ENCODE assay signal across 8 cellular contexts in genomic region chr5:54310433-54311177, GRCh38. TPM values are rescaled to one million over a fixed set of nuclear protein-coding genes. Genes with fewer than 3 reads are reported as not detected.
DNase-seq lines count a peak whose midpoint lies in the region; ATAC-seq and TF ChIP-seq lines count a peak whose summit lies in the region.

Gene ARL15, minus strand, starts transcription at chr5:54310573.

- TF ChIP-seq POLR2A in IMR-90 (IDR thresholded peaks at IDR 0.05; ENCODE audit: low read depth, low read length) = peak; percentile 99

- H3K36me3 ChIP-seq in IMR-90 (ENCODE audit: control insufficient read depth, insufficient read depth, low read length) (no peaks in the 10 kb centered on the region), mucosa of descending colon (ENCODE audit: low read depth) (no peaks in the 10 kb centered on the region)

- H3K18ac ChIP-seq in IMR-90 (ENCODE audit: low read depth, low read length) = peak within 1 kb of the TSS; percentile 22; the same call in 1 of the 2 replicates

- ATAC-seq in GM21528 (IDR thresholded peaks at IDR 0.05; ENCODE audit: low FRiP score, unreplicated experiment) (peak; percentile 96), IMR-90 (ENCODE audit: low read depth) (peak; percentile 95), mucosa of descending colon (peak; percentile 95)

- intact Hi-C loops in IMR-90 (cut with micrococcal nuclease) = loop anchor here (2.0 kb wide), 1 partner anchor 178 kb away; no protein-coding TSS in a partner anchor
- intact Hi-C loops in mucosa of descending colon (cut with DNase I, micrococcal nuclease) = no loop called here

- peak within 1 kb of the TSS; percentile 9; the same call in 1 of the 2 replicates for H4K5ac ChIP-seq in IMR-90 (ENCODE audit: low read depth, low read length)

- POLR2A ChIA-PET in IMR-90 (lab: Charles Lee; ENCODE audit: unreplicated experiment) = interaction anchor here (0.6 kb wide), 3 partner anchors 52 to 924 kb away, joined by 3 to 4 read pairs (median 3); no protein-coding TSS in a partner anchor

- peak within 1 kb of the TSS; percentile 56 for H2BK5ac ChIP-seq in IMR-90 (ENCODE audit: low read depth, low read length, poor library complexity, severe bottlenecking)

- H4K91ac ChIP-seq in IMR-90 (ENCODE audit: insufficient read depth, low read depth, low read length) = 0 out of 2 replicates have a peak within 1 kb of the TSS, but pooled peaks have one; percentile 36

- H2BK15ac ChIP-seq in IMR-90 (ENCODE audit: low read depth, low read length) = no peak within 1 kb of the TSS; the same call in 2 of the 3 replicates

- CTCF ChIA-PET in IMR-90 (lab: Yijun Ruan, JAX) = interaction anchor here (0.6 to 2.4 kb wide), 9 partner anchors 17 to 1545 kb away, joined by 3 to 13 read pairs (median 3); no protein-coding TSS in a partner anchor

- peak within 1 kb of the TSS; percentile 95 for H3K4me2 ChIP-seq in IMR-90 (ENCODE audit: low read depth, low read length)

- peak within 1 kb of the TSS; percentile 84 for H2AK9ac ChIP-seq in IMR-90 (replicated peaks; ENCODE audit: low read depth, low read length, poor library complexity)

- peak within 1 kb of the TSS; percentile 97 for H3K23ac ChIP-seq in IMR-90 (ENCODE audit: low read depth, low read length)

- peak within 1 kb of the TSS; percentile 85 for H3K56ac ChIP-seq in IMR-90 (ENCODE audit: extremely low read depth, insufficient read depth, low read length)

- no peak for TF ChIP-seq CTCF in IMR-90 (conservative IDR thresholded peaks at IDR 0.05; ENCODE audit: low read depth, low read length)
- TF ChIP-seq CTCF in mucosa of descending colon (IDR thresholded peaks at IDR 0.05) = no peak

- H2BK20ac ChIP-seq in IMR-90 (ENCODE audit: low read depth, low read length) = peak within 1 kb of the TSS; percentile 33; the same call in 1 of the 2 replicates

- H3K27ac ChIP-seq in IMR-90 (ENCODE audit: insufficient read depth, low read length) (peak within 1 kb of the TSS; percentile 81), epithelial cell of prostate (peak within 1 kb of the TSS; percentile 75)

- in situ Hi-C loops in IMR-90 (cut with MboI; ENCODE audit: low sequenced_read_pairs) = no loop called here

- H3K9me1 ChIP-seq in IMR-90 (ENCODE audit: insufficient read depth, low read length) = no peaks in the 10 kb centered on the region; the same call in 1 of the 2 replicates

- peak within 1 kb of the TSS in 1 of 2 experiments; percentile 91; a peak in 2 of 4 replicates for H4K8ac ChIP-seq in IMR-90 (ENCODE audit: low read depth in 2 of 2, low read length in 2 of 2)

- 1% methylated on average over 23 of the region's 51 CpGs; no CpG with 5 or more reads in 1 of the 2 experiments for WGBS in IMR-90 (ENCODE audit: extremely low coverage in 2 of 2, insufficient read length in 1 of 2), 2 experiments

- H3K4me1 ChIP-seq in IMR-90 (ENCODE audit: control insufficient read depth, insufficient read depth, low read length) (no peaks in the 10 kb centered on the region; the same call in 1 of the 2 replicates), mucosa of descending colon (ENCODE audit: low read depth) (peaks cover 10% of the 10 kb centered on the region)

- dilution Hi-C loops in IMR-90 (cut with HindIII; ENCODE audit: low sequenced_read_pairs, unreplicated experiment) = no loop called here

- H4K20me1 ChIP-seq in IMR-90 (ENCODE audit: insufficient read depth, low read length) = no peaks in the 10 kb centered on the region; the same call in 1 of the 2 replicates

- peak within 1 kb of the TSS; percentile 91 for H3K14ac ChIP-seq in IMR-90 (replicated peaks; ENCODE audit: low read depth, low read length)

- H3K4me3 ChIP-seq in IMR-90 (ENCODE audit: insufficient read depth, low read depth, low read length) = peak within 1 kb of the TSS; percentile 62
- peak within 1 kb of the TSS; percentile 81 for H3K4me3 ChIP-seq in mucosa of descending colon

- BruUV-seq in IMR-90 (replicated peaks; lab: Mats Ljungman, UMichigan) = no TSS peak

- TF ChIP-seq RAD21 in IMR-90 (IDR thresholded peaks at IDR 0.05; ENCODE audit: low read length) = no peak

- DNase-seq in DMS 273 (lab: John Stamatoyannopoulos, UW; ENCODE audit: unreplicated experiment) (peak; percentile 99), IMR-90 (peak; percentile 96), OCI-M1 (lab: John Stamatoyannopoulos, UW) (peak; percentile 98), activated T-cell treated with anti-CD3 and anti-CD28 coated beads for 4 hours (peak; percentile 95), epithelial cell of prostate (ENCODE audit: low read depth, low spot score) (peak; percentile 87), mucosa of descending colon (peak; percentile 98 to 99 (median 98))
- peak; percentile 94 for DNase-seq in stimulated activated CD8-positive, alpha-beta memory T cell treated with anti-CD3 and anti-CD28 coated beads, Interleukin-4, amount 100 ng/mL, for 24 hours (ENCODE audit: low read depth)

- peak within 1 kb of the TSS; percentile 88 for H3K9ac ChIP-seq in IMR-90 (ENCODE audit: low read depth, low read length)

- H3K79me1 ChIP-seq in IMR-90 (ENCODE audit: low read depth in 1 of 2, low read length in 2 of 2) = peaks cover 0 to 18% of the 10 kb centered on the region in 2 experiments; a peak in 2 of 4 replicates

- no peak within 1 kb of the TSS for H2AK5ac ChIP-seq in IMR-90 (ENCODE audit: low read depth, low read length)

- peak within 1 kb of the TSS; percentile 98 for H2AFZ ChIP-seq in IMR-90 (replicated peaks; ENCODE audit: low read length, poor library complexity)

- H3K4ac ChIP-seq in IMR-90 (ENCODE audit: low read depth, low read length) = peak within 1 kb of the TSS; percentile 82

- peak within 1 kb of the TSS; percentile 84 for H2BK120ac ChIP-seq in IMR-90 (ENCODE audit: low read depth, low read length)

- H3K9me3 ChIP-seq in IMR-90 (ENCODE audit: control insufficient read depth, insufficient read depth, low read length) (no peaks in the 10 kb centered on the region), mucosa of descending colon (no peaks in the 10 kb centered on the region)

- peaks cover under 1% of the 10 kb centered on the region; the same call in 1 of the 2 replicates for H3K27me3 ChIP-seq in IMR-90 (ENCODE audit: control insufficient read depth, insufficient read depth, low read length)

TF ChIP-seq in IMR-90, 13 proteins besides CTCF, POLR2A, EP300 and RAD21:
- peak; percentile 97 for TF ChIP-seq CEBPB (IDR thresholded peaks at IDR 0.05; ENCODE audit: low read depth, low read length)
- TF ChIP-seq MAFK (IDR thresholded peaks at IDR 0.05; ENCODE audit: low read depth, low read length) = peak; percentile 51; the same call in 1 of the 2 replicates
- TF ChIP-seq ELK1 (IDR thresholded peaks at IDR 0.05; ENCODE audit: borderline replicate concordance, low read depth, low read length) = no peak
- TF ChIP-seq, protein P1, sequence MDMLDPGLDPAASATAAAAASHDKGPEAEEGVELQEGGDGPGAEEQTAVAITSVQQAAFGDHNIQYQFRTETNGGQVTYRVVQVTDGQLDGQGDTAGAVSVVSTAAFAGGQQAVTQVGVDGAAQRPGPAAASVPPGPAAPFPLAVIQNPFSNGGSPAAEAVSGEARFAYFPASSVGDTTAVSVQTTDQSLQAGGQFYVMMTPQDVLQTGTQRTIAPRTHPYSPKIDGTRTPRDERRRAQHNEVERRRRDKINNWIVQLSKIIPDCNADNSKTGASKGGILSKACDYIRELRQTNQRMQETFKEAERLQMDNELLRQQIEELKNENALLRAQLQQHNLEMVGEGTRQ (IDR thresholded peaks at IDR 0.05; ENCODE audit: low read depth, low read length) = no peak
- peak; percentile 81; the same call in 1 of the 2 replicates for TF ChIP-seq MAZ (IDR thresholded peaks at IDR 0.05; ENCODE audit: borderline replicate concordance, low read depth, low read length)
- no peak for TF ChIP-seq FOS (IDR thresholded peaks at IDR 0.05; ENCODE audit: low read depth, low read length)
- no peak for TF ChIP-seq MXI1 (IDR thresholded peaks at IDR 0.05; ENCODE audit: borderline replicate concordance, low read depth, low read length)
- TF ChIP-seq SMC3 (IDR thresholded peaks at IDR 0.05; ENCODE audit: low read depth, low read length) = no peak
- TF ChIP-seq RFX5 (IDR thresholded peaks at IDR 0.05; ENCODE audit: low read depth, low read length) = peak; percentile 60; the same call in 1 of the 2 replicates
- TF ChIP-seq NFE2L2 (IDR thresholded peaks at IDR 0.05; ENCODE audit: low read depth, low read length) = no peak
- no peak for TF ChIP-seq BHLHE40 (IDR thresholded peaks at IDR 0.05; ENCODE audit: low read depth, low read length)
- no peak for TF ChIP-seq CHD1 (IDR thresholded peaks at IDR 0.05; ENCODE audit: low read depth, low read length)
- TF ChIP-seq RCOR1 (IDR thresholded peaks at IDR 0.05; ENCODE audit: insufficient replicate concordance, low read length) = no peak
TF ChIP-seq in IMR-90: peak in this region for 4.

RNA-seq across cellular contexts. Expression of gene ARL15, which starts in this region (rescaled TPM):
- total RNA-seq in IMR-90 (2012; rRNA removed) = 19.2 TPM in 2 replicates
- 6.6 and 7.3 TPM in 2 replicates for polyA plus RNA-seq in IMR-90 (2012; rRNA removed)
- 2.2 and 4.1 TPM in 2 replicates for polyA plus RNA-seq in IMR-90 (2012; cell fraction: cytosol; rRNA removed)
- 1.4 and 5.5 TPM in 2 replicates for polyA plus RNA-seq in IMR-90 (2012; cell fraction: nucleus; rRNA removed; ENCODE audit: low replicate concordance)
- 10 to 100 TPM; 21.2 to 34.8 (median 30.1) TPM for total RNA-seq in mucosa of descending colon

Comparison
In these comparisons a context has a peak if more than half of its experiments do, and no peak if none do; other contexts are left out.
1. Peak in every context shown above with its lines: DNase-seq, ATAC-seq, H3K4me3 ChIP-seq and H3K27ac ChIP-seq.